In genomic region chr11:128547946-128548654, GRCh38 we compare ENCODE assay signal across 8 cellular contexts. TPM values are rescaled to one million over a fixed set of nuclear protein-coding genes. Genes with fewer than 3 reads are reported as not detected.
A peak's percentile ranks its signal among the peaks of the same experiment; 100 is the strongest.
DNase-seq lines count a peak whose midpoint lies in the region.
"Had no signal": no experiment of that assay in that cellular context is flagged by ENCODE, and none has a peak within 500 bp of the region (broad histone marks: within the 10 kb centered on the region; RNA-seq: fewer than 3 reads in every experiment).

No MANE protein-coding gene starts in this region.

- peaks cover 0 to 54% (median 44%) of the 10 kb centered on the region in 5 donors for H3K4me1 ChIP-seq in subcutaneous abdominal adipose tissue (ENCODE audit: control insufficient read depth in 5 of 5, insufficient read depth in 5 of 5, low read length in 5 of 5)

- H3K9me3 ChIP-seq in subcutaneous abdominal adipose tissue (ENCODE audit: control insufficient read depth in 5 of 5, low read length in 5 of 5): no peaks in the 10 kb centered on the region

- H3K27me3 ChIP-seq in layer of hippocampus (ENCODE audit: control insufficient read depth, insufficient read depth, low read length): no peaks in the 10 kb centered on the region
- no peaks in the 10 kb centered on the region for H3K27me3 ChIP-seq in subcutaneous abdominal adipose tissue (ENCODE audit: control insufficient read depth in 5 of 5, insufficient read depth in 4 of 5, low read length in 5 of 5)

- peak overlapping the region; percentile 25 to 60 (median 55) for H3K4me3 ChIP-seq in subcutaneous abdominal adipose tissue (ENCODE audit: low read depth in 1 of 5, low read length in 5 of 5)

- H3K36me3 ChIP-seq in subcutaneous abdominal adipose tissue (ENCODE audit: control insufficient read depth in 5 of 5, insufficient read depth in 5 of 5, low read length in 5 of 5): no peaks in the 10 kb centered on the region

- DNase-seq in Kasumi-1 (lab: John Stamatoyannopoulos, UW) (peak; percentile 35 to 46), iPS-NIHi7 (ENCODE audit: extremely low spot score) (no peak)
- no peak for DNase-seq in activated naive CD8-positive, alpha-beta T cell treated with anti-CD3 and anti-CD28 coated beads for 36 hours
- DNase-seq in effector CD4-positive, alpha-beta T cell: no peak
- DNase-seq in stimulated activated CD4-positive, alpha-beta T cell treated with anti-CD3 and anti-CD28 coated beads, Interleukin-4, amount 100 ng/mL, for 1 hour: no peak
- DNase-seq: activated CD4-positive, CD25-positive, alpha-beta regulatory T cell had no signal

- peak overlapping the region; percentile 77 for H3K27ac Mint-ChIP-seq in activated naive CD8-positive, alpha-beta T cell treated with anti-CD3 and anti-CD28 coated beads for 36 hours

- peaks cover 4% of the 10 kb centered on the region for H3K36me3 Mint-ChIP-seq in activated naive CD8-positive, alpha-beta T cell treated with anti-CD3 and anti-CD28 coated beads for 36 hours

- H3K9me3 Mint-ChIP-seq in activated naive CD8-positive, alpha-beta T cell treated with anti-CD3 and anti-CD28 coated beads for 36 hours: peaks cover 2% of the 10 kb centered on the region

- H3K9ac ChIP-seq in subcutaneous abdominal adipose tissue (ENCODE audit: low read length in 5 of 5): peak overlapping the region; percentile 4 to 76 (median 25)

- peaks cover 79% of the 10 kb centered on the region for H3K4me1 Mint-ChIP-seq in activated naive CD8-positive, alpha-beta T cell treated with anti-CD3 and anti-CD28 coated beads for 36 hours

- peak overlapping the region; percentile 25 for H3K27ac ChIP-seq in layer of hippocampus (ENCODE audit: low read depth, low read length)
- peak overlapping the region; percentile 87 for H3K27ac ChIP-seq in subcutaneous abdominal adipose tissue (ENCODE audit: low read depth, low read length)

- H3K27me3 Mint-ChIP-seq in activated naive CD8-positive, alpha-beta T cell treated with anti-CD3 and anti-CD28 coated beads for 36 hours: no peaks in the 10 kb centered on the region

- H3K4me3 Mint-ChIP-seq in activated naive CD8-positive, alpha-beta T cell treated with anti-CD3 and anti-CD28 coated beads for 36 hours: peak overlapping the region; percentile 77

RNA-seq across cellular contexts. Expression of gene ETS1, which starts 39.3 kb away (rescaled TPM):
- total RNA-seq in activated naive CD8-positive, alpha-beta T cell treated with anti-CD3 and anti-CD28 coated beads for 36 hours: 100 to 1,000 TPM; 426 to 430 TPM

Comparison
In these comparisons a context has a peak if more than half of its experiments do, and no peak if none do; other contexts are left out.
1. DNase-seq: peak in Kasumi-1 (2 of 2); none in activated naive CD8-positive, alpha-beta T cell treated with anti-CD3 and anti-CD28 coated beads for 36 hours (single experiment), effector CD4-positive, alpha-beta T cell (single experiment), iPS-NIHi7 (single experiment) and stimulated activated CD4-positive, alpha-beta T cell treated with anti-CD3 and anti-CD28 coated beads, Interleukin-4, amount 100 ng/mL, for 1 hour (single experiment).